ENCODE assay signal across 1 cellular context in genomic region chr6:46653439-46653942, GRCh38.
TF ChIP-seq lines count a peak whose summit lies in the region.

No MANE protein-coding gene starts in this region.

TF ChIP-seq in endothelial cell of umbilical vein, 7 proteins besides CTCF, POLR2A, EP300 and RAD21 (continued from another document):
- TF ChIP-seq MYC (IDR thresholded peaks at IDR 0.05; ENCODE audit: low read depth, low read length): no peak
- no peak for TF ChIP-seq POLR2AphosphoS5 (IDR thresholded peaks at IDR 0.05; ENCODE audit: insufficient read depth, low read depth, low read length)
- TF ChIP-seq, protein P1, sequence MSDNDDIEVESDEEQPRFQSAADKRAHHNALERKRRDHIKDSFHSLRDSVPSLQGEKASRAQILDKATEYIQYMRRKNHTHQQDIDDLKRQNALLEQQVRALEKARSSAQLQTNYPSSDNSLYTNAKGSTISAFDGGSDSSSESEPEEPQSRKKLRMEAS (IDR thresholded peaks at IDR 0.05; ENCODE audit: insufficient read depth, insufficient read length): no peak
- no peak for TF ChIP-seq GATA2 (IDR thresholded peaks at IDR 0.05; ENCODE audit: insufficient read depth, insufficient read length, low read depth, low read length)
